20 cellular contexts compared by ENCODE assay signal in the genomic region with DNA sequence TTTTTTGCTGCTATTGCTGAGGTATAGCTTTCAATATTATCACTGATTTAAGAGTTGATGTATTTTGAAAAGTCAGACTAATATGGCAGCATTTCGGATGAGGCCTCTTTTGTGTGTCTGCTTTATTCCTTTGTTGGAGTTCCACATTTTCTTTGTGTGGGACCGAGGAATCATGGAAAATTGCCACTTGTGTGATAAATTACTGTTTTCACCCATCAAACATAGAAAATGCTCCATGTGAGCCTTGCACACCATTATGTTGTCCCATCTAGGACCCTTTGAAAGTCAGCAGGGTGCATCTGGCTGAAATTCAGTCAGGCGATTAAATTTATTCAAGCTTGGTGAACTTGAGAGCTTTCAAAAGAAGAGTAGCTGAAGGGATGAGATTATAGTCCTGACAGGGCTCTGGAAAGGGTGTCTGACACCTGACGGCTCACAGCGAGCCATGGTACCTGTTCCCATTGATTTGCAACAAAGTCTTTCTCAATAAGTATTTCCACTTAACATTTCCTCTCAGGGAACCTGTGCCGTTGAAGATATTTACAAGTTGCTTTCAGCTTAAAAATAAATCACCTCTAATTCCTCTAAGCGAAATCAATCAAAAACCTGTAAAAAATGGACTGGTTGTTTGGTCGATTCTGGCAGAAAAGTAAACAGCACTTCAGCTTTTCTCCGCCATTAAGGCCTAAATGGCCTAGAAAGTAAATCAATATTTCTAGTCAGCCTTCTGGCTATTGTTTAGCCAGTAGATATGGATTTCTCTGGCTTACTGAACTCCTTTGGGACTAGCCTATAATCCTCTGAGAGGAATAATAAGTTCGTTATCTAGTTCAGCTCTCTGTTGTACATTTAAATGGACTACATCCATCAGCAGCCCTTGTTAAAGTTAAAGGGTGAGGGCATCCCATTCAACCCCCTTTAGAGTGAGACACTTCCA.
DNase-seq lines count a peak whose midpoint lies in the region; ATAC-seq, FAIRE-seq and TF ChIP-seq lines count a peak whose summit lies in the region.
"Had no signal": no experiment of that assay in that cellular context is flagged by ENCODE, and none has a peak within 500 bp of the region (broad histone marks: within the 10 kb centered on the region; RNA-seq: fewer than 3 reads in every experiment).

No MANE protein-coding gene starts in this region.

- no peaks in the 10 kb centered on the region for H3K4me1 Mint-ChIP-seq in endodermal cell
- peaks cover 17% of the 10 kb centered on the region for H3K4me1 Mint-ChIP-seq in HFFc6 (ENCODE audit: low read depth)
- H3K4me1 Mint-ChIP-seq: activated B cell treated with CpG ODN at 0.5 μM for 24 hours, T-cell had no signal

- ATAC-seq in GM18909 (IDR thresholded peaks at IDR 0.05; ENCODE audit: poor library complexity, unreplicated experiment), result no peak
- ATAC-seq in HG03095 (IDR thresholded peaks at IDR 0.05; ENCODE audit: unreplicated experiment), result no peak
- no peak for ATAC-seq in GM21723 (IDR thresholded peaks at IDR 0.05; ENCODE audit: unreplicated experiment)
- ATAC-seq: HCT116, T-cell had no signal

- WGBS in endodermal cell (ENCODE audit: insufficient coverage in 1 of 2, insufficient read length in 1 of 2), 2 experiments, result 90 to 95% methylated on average over 7 to 10 of the region's 10 CpGs

- H3K4me3 ChIP-seq in endodermal cell (ENCODE audit: low read length), result no peak overlapping the region
- H3K4me3 ChIP-seq: colonic mucosa, tibial artery had no signal

- no peaks in the 10 kb centered on the region for H3K27me3 Mint-ChIP-seq in endodermal cell (ENCODE audit: insufficient read depth)
- no peaks in the 10 kb centered on the region for H3K27me3 Mint-ChIP-seq in HFFc6 (ENCODE audit: insufficient read depth)
- H3K27me3 Mint-ChIP-seq: activated B cell treated with CpG ODN at 0.5 μM for 24 hours, T-cell had no signal

- TF ChIP-seq CTCF in D721Med (IDR thresholded peaks at IDR 0.05; ENCODE audit: insufficient read depth, missing control alignments), result no peak
- no peak for TF ChIP-seq CTCF in endodermal cell (conservative IDR thresholded peaks at IDR 0.05)
- no peak for TF ChIP-seq CTCF in HFFc6 (IDR thresholded peaks at IDR 0.05)

- H3K9ac ChIP-seq in endodermal cell (ENCODE audit: extremely low read depth, low read length, poor library complexity, severe bottlenecking), result no peak overlapping the region

- H3K27ac Mint-ChIP-seq in endodermal cell (no peak overlapping the region), HFFc6 (no peak overlapping the region)
- H3K27ac Mint-ChIP-seq: activated B cell treated with CpG ODN at 0.5 μM for 24 hours, T-cell had no signal

- no peaks in the 10 kb centered on the region for H3K36me3 Mint-ChIP-seq in endodermal cell (ENCODE audit: low read depth)
- H3K36me3 Mint-ChIP-seq in HFFc6 (ENCODE audit: low read depth), result no peaks in the 10 kb centered on the region
- H3K36me3 Mint-ChIP-seq: T-cell had no signal

- H3K4me1 ChIP-seq in endodermal cell (ENCODE audit: control insufficient read depth, insufficient read depth, low read length), result no peaks in the 10 kb centered on the region
- H3K4me1 ChIP-seq: colonic mucosa, tibial artery had no signal

- H3K36me3 ChIP-seq in endodermal cell (ENCODE audit: control insufficient read depth, insufficient read depth, low read length), result no peaks in the 10 kb centered on the region
- H3K36me3 ChIP-seq: colonic mucosa, tibial artery had no signal

- no peaks in the 10 kb centered on the region for H3K9me3 ChIP-seq in endodermal cell (ENCODE audit: control insufficient read depth, low read length)
- H3K9me3 ChIP-seq: colonic mucosa, tibial artery had no signal

- H3K4me3 Mint-ChIP-seq in endodermal cell (no peak overlapping the region), HFFc6 (no peak overlapping the region)
- H3K4me3 Mint-ChIP-seq: activated B cell treated with CpG ODN at 0.5 μM for 24 hours, T-cell had no signal

- FAIRE-seq in D721Med (lab: Jason Lieb, UNC), result peak; percentile 86

- no peaks in the 10 kb centered on the region for H3K27me3 ChIP-seq in endodermal cell (ENCODE audit: control insufficient read depth, insufficient read depth, low read length, poor library complexity, severe bottlenecking)
- H3K27me3 ChIP-seq: colonic mucosa, tibial artery had no signal

- no peaks in the 10 kb centered on the region for H3K9me3 Mint-ChIP-seq in endodermal cell
- no peaks in the 10 kb centered on the region for H3K9me3 Mint-ChIP-seq in HFFc6
- H3K9me3 Mint-ChIP-seq: activated B cell treated with CpG ODN at 0.5 μM for 24 hours had no signal

- DNase-seq in D721Med (ENCODE audit: insufficient read length, low spot score) (no peak), NCI-H128 (lab: John Stamatoyannopoulos, UW; ENCODE audit: unreplicated experiment) (peak; percentile 89), NCI-H345 (lab: John Stamatoyannopoulos, UW) (peak; percentile 99), endodermal cell (no peak), HFFc6 (no peak)
- DNase-seq: activated B cell treated with CpG ODN at 0.5 μM for 24 hours; activated gamma-delta T cell; aorta; colonic mucosa; Karpas-422; NCI-H526; RPMI8226; stimulated activated CD4-positive, alpha-beta T cell treated with anti-CD3 and anti-CD28 coated beads, Interleukin-4, amount 100 ng/mL, for 4 hours; T-cell; tibial artery had no signal

- peak overlapping the region; percentile 74 for H3K27ac ChIP-seq in endodermal cell (ENCODE audit: low read depth, low read length)
- H3K27ac ChIP-seq: colonic mucosa, epithelial cell of prostate, tibial artery had no signal

Comparison
In these comparisons a context has a peak if more than half of its experiments do, and no peak if none do; other contexts are left out.
1. DNase-seq: peak in NCI-H128 (single experiment) and NCI-H345 (single experiment); none in D721Med (single experiment), endodermal cell (single experiment) and HFFc6 (single experiment).